ENCODE assay signal across 1 cellular context in genomic region chr1:77511440-77511840, GRCh38.
TF ChIP-seq lines count a peak whose summit lies in the region.

No MANE protein-coding gene starts in this region.

TF ChIP-seq in SK-N-SH, 30 proteins besides CTCF, POLR2A, EP300 and RAD21 (continued from another document):
- TF ChIP-seq, protein P1, sequence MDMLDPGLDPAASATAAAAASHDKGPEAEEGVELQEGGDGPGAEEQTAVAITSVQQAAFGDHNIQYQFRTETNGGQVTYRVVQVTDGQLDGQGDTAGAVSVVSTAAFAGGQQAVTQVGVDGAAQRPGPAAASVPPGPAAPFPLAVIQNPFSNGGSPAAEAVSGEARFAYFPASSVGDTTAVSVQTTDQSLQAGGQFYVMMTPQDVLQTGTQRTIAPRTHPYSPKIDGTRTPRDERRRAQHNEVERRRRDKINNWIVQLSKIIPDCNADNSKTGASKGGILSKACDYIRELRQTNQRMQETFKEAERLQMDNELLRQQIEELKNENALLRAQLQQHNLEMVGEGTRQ (IDR thresholded peaks at IDR 0.05; ENCODE audit: borderline replicate concordance, low read depth, low read length), result no peak
- 0 out of 2 replicates have a peak, but pooled peaks have one; percentile 39 for TF ChIP-seq MEF2A (IDR thresholded peaks at IDR 0.05; ENCODE audit: borderline replicate concordance, low read depth)
